In genomic region chr3:152626226-152626625, GRCh38 we compare ENCODE assay signal across 1 cellular context.
TF ChIP-seq lines count a peak whose summit lies in the region.

No MANE protein-coding gene starts in this region.

TF ChIP-seq in HepG2, 621 proteins besides CTCF, POLR2A, EP300 and RAD21 (continued from another document):
- TF ChIP-seq ZNF737 (CRISPR knock-in tag; IDR thresholded peaks at IDR 0.05; ENCODE audit: borderline replicate concordance) (no peak), ZNF891 (CRISPR knock-in tag; IDR thresholded peaks at IDR 0.05) (no peak), ZNF468 (CRISPR knock-in tag; IDR thresholded peaks at IDR 0.05) (no peak), ZNF232 (CRISPR knock-in tag; IDR thresholded peaks at IDR 0.05; ENCODE audit: borderline replicate concordance) (no peak)
TF ChIP-seq in HepG2: peak in this region for 1.
